8 cellular contexts compared by ENCODE assay signal in the genomic region with DNA sequence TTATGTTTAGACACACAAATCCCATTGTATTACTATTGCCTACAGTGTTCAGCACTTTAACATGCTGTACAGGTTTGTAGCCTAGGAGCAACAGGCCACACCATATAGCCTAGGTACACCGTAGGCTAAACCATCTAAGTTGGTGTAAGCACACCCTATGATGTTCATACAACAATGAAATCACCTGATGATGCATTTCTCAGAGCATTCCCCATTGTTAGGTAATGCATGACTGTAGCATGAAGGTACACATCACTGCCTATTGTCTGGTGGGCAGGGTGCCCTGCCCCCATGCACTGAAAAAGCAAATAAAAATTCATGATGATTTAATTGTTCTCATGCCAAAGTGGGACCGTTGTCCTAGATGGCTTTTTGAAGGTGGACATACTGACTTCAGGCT.
"Had no signal": no experiment of that assay in that cellular context is flagged by ENCODE, and none has a peak within 500 bp of the region (broad histone marks: within the 10 kb centered on the region; RNA-seq: fewer than 3 reads in every experiment).

No MANE protein-coding gene starts in this region.

- DNase-seq: GM23248, GOT3, H7, HFFc6, IMR-90 had no signal

- FAIRE-seq: HTR-8/SVneo had no signal

- H3K4me3 ChIP-seq: GM23248, HAP-1 had no signal

- H2AFZ ChIP-seq: GM23248 had no signal

- H3K27ac ChIP-seq: GM23248 had no signal

- H3K9me3 ChIP-seq: HAP-1 had no signal

- H3K9ac ChIP-seq: GM23248 had no signal

- H3K36me3 ChIP-seq: HAP-1 had no signal

- H3K4me1 ChIP-seq: HAP-1 had no signal

- ATAC-seq: HCT116 had no signal
